8 cellular contexts compared by ENCODE assay signal in the genomic region with DNA sequence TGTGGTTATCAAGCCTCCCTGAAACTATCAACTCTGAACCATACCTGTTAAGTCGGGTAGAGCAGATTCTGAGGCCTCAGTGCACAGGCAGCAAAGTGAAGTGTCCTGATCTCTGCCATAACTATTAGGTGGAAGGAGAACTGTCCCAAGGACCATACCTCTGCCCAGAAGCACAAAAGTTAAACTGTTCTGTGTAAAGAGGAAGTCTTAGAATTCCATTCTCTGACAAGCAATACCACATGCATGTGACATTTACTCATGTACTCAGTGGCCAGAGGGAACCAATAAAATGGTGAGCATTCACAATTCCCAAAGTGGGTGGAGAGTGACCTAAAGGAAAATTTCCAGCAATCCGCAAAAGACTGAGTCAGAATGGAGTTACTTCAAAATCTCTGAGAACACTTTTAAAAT.
A peak's percentile ranks its signal among the peaks of the same experiment; 100 is the strongest.
DNase-seq lines count a peak whose midpoint lies in the region; ATAC-seq and TF ChIP-seq lines count a peak whose summit lies in the region.

No MANE protein-coding gene starts in this region.

- H3K27ac ChIP-seq in Karpas-422 (ENCODE audit: low read length), result peak overlapping the region; percentile 51
- no peak overlapping the region for H3K27ac ChIP-seq in right lobe of liver
- H3K27ac ChIP-seq in aorta (ENCODE audit: low read depth in 1 of 2, low read length in 2 of 2), result peak overlapping the region in 1 of 2 donors; percentile 17

- ATAC-seq in right lobe of liver, result peak; percentile 36 to 69 (median 52)
- peak; percentile 79 for ATAC-seq in aorta (ENCODE audit: low FRiP score)
- no peak for ATAC-seq in HG03135 (IDR thresholded peaks at IDR 0.05; ENCODE audit: unreplicated experiment)

- intact Hi-C loops in right lobe of liver (cut with DNase I), result no loop called here
- intact Hi-C loops in aorta (cut with DNase I), result no loop called here

- H3K9me2 ChIP-seq in Karpas-422 (replicated peaks; ENCODE audit: insufficient read depth, low read length), result no peaks in the 10 kb centered on the region

- H3K4me3 ChIP-seq in Karpas-422 (ENCODE audit: low read length), result no peak overlapping the region
- peak overlapping the region; percentile 51 for H3K4me3 ChIP-seq in astrocyte of the cerebellum (ENCODE audit: low read depth, low read length)
- no peak overlapping the region for H3K4me3 ChIP-seq in right lobe of liver
- H3K4me3 ChIP-seq in aorta (ENCODE audit: low read length in 2 of 2), result peak overlapping the region in 1 of 2 donors; percentile 14

- TF ChIP-seq CTCF in AG09319 (IDR thresholded peaks at IDR 0.05; ENCODE audit: low read depth, low read length) (no peak), astrocyte of the cerebellum (IDR thresholded peaks at IDR 0.05; ENCODE audit: low read depth, low read length, missing control alignments) (no peak), right lobe of liver (IDR thresholded peaks at IDR 0.05) (no peak)

- in situ Hi-C loops in astrocyte of the cerebellum (cut with HindIII; ENCODE audit: low sequenced_read_pairs), result no loop called here

- WGBS in right lobe of liver (ENCODE audit: insufficient coverage, low coverage, low lambda C conversion rate, missing lambda C conversion rate), result 76% methylated on average over 2 of the region's 2 CpGs
- 73 to 74% methylated on average over 2 of the region's 2 CpGs for WGBS in aorta, 2 donors

- H3K9ac ChIP-seq in Karpas-422 (ENCODE audit: low read length), result no peak overlapping the region

- H3K79me2 ChIP-seq in Karpas-422 (ENCODE audit: low read length), result peaks cover 63% of the 10 kb centered on the region

- H3K4me1 ChIP-seq in Karpas-422 (ENCODE audit: low read length) (peaks cover 20% of the 10 kb centered on the region), right lobe of liver (peaks cover 0 to 4% (median 1%) of the 10 kb centered on the region in 4 donors), aorta (ENCODE audit: control insufficient read depth in 1 of 2, insufficient read depth in 2 of 2, low read length in 2 of 2) (no peaks in the 10 kb centered on the region)

- H3K27me3 ChIP-seq in Karpas-422 (ENCODE audit: low read length) (no peaks in the 10 kb centered on the region), right lobe of liver (no peaks in the 10 kb centered on the region), aorta (ENCODE audit: control insufficient read depth in 1 of 2, insufficient read depth in 2 of 2, low read length in 1 of 2) (no peaks in the 10 kb centered on the region)

- H3K9me3 ChIP-seq in Karpas-422 (ENCODE audit: low read length) (no peaks in the 10 kb centered on the region), right lobe of liver (no peaks in the 10 kb centered on the region), aorta (ENCODE audit: control insufficient read depth, low read length) (no peaks in the 10 kb centered on the region)

- no peaks in the 10 kb centered on the region for H3K36me3 ChIP-seq in Karpas-422 (ENCODE audit: insufficient read depth, low read length)
- no peaks in the 10 kb centered on the region for H3K36me3 ChIP-seq in right lobe of liver
- H3K36me3 ChIP-seq in aorta (ENCODE audit: control insufficient read depth in 1 of 2, insufficient read depth in 2 of 2, low read length in 1 of 2), result no peaks in the 10 kb centered on the region

- H2AFZ ChIP-seq in Karpas-422 (ENCODE audit: low read length), result no peak overlapping the region

- no peaks in the 10 kb centered on the region for H4K20me1 ChIP-seq in Karpas-422 (ENCODE audit: insufficient read depth, low read depth, low read length)

- DNase-seq in AG09319 (ENCODE audit: extremely low read depth, low read depth) (peak; percentile 80), Karpas-422 (peak; percentile 55), astrocyte of the cerebellum (ENCODE audit: low read depth) (peak; percentile 97), right lobe of liver (no peak), aorta (no peak), DMS 273 treated with DMSO at 0.1 percent for 48 hours (lab: John Stamatoyannopoulos, UW) (no peak), NCI-H2171 (lab: John Stamatoyannopoulos, UW) (no peak)

- TF ChIP-seq POLR2A in right lobe of liver (IDR thresholded peaks at IDR 0.05), result peak; percentile 46

- peak overlapping the region; percentile 12 for H3K4me2 ChIP-seq in Karpas-422 (ENCODE audit: low read depth, low read length, poor library complexity, severe bottlenecking)

Comparison
In these comparisons a context has a peak if more than half of its experiments do, and no peak if none do; other contexts are left out.
1. DNase-seq: peak in AG09319 (single experiment), Karpas-422 (single experiment) and astrocyte of the cerebellum (single experiment); none in right lobe of liver (0 of 3), aorta (0 of 2), DMS 273 treated with DMSO at 0.1 percent for 48 hours (single experiment) and NCI-H2171 (single experiment).